ENCODE assay signal across 1 cellular context in the genomic region with DNA sequence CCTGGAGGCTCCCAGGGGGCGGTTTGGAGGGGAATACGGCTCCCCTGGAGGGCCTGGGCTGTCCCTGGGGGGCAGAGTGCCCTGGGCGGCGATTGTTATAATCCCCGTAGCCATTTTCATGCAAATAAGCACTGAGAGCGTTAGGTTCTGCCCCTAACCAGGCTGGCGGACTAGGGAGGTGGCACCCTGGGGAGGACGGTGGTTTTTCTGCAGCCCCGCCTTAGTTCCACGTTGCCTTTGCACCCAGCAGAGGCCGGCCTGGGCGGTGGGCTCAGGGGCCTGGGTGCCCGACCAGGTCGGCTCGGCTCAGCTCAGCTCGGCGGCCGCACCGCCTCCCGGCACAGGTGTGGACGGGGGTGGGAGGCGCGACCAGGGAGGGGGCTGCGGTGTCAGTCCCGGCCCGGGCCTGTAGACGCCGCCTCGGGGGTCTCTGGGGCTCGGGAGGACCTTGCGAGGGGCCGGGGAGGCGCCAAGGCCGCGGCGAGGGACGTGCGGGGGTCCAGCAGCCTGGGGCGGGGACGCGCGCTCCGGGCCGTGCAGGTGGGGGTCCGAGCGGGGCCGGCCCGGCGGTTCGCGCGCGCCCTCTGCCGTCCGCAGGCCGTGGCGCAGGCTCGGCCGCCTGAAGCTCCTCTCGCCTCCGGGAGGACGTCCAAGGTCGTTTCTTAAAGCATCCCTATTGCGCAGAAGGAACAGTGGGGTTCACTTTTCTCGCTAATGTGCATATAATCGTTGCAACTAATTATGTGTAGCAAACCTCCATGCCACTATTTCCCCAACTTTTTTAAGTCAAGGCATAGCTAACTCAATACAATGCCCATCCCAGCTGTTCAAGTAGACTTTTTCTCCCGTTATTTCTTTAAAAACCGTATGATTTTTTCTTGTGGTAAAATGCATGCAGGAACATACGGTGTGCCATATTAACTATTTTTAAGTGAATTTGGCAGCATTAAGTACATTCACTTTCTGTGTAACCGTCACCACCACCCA.
TF ChIP-seq lines count a peak whose summit lies in the region.

No MANE protein-coding gene starts in this region.

TF ChIP-seq in endothelial cell of umbilical vein, 7 proteins besides CTCF, POLR2A, EP300 and RAD21 (continued from another document):
- TF ChIP-seq, protein P1, sequence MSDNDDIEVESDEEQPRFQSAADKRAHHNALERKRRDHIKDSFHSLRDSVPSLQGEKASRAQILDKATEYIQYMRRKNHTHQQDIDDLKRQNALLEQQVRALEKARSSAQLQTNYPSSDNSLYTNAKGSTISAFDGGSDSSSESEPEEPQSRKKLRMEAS (IDR thresholded peaks at IDR 0.05; ENCODE audit: insufficient read depth, insufficient read length) = no peak
- TF ChIP-seq GATA2 (IDR thresholded peaks at IDR 0.05; ENCODE audit: insufficient read depth, insufficient read length, low read depth, low read length) = no peak
- no peak for TF ChIP-seq POLR2AphosphoS5 (IDR thresholded peaks at IDR 0.05; ENCODE audit: insufficient read depth, low read depth, low read length)
- no peak for TF ChIP-seq JUN (IDR thresholded peaks at IDR 0.05; ENCODE audit: borderline replicate concordance, insufficient read depth, insufficient read length, low read depth)
TF ChIP-seq in endothelial cell of umbilical vein: peak in this region for 0.
